Comparison of ENCODE assay signal across 25 cellular contexts in genomic region chr22:26786398-26786797, GRCh38.
DNase-seq lines count a peak whose midpoint lies in the region; ATAC-seq, FAIRE-seq and TF ChIP-seq lines count a peak whose summit lies in the region.
"Had no signal": no experiment of that assay in that cellular context is flagged by ENCODE, and none has a peak within 500 bp of the region (broad histone marks: within the 10 kb centered on the region; RNA-seq: fewer than 3 reads in every experiment).

No MANE protein-coding gene starts in this region.

- intact Hi-C loops in activated B cell treated with CpG ODN at 0.5 μM for 24 hours (cut with micrococcal nuclease): no loop called here

- H3K79me2 ChIP-seq in DOHH2 (ENCODE audit: control insufficient read depth, low read length): no peaks in the 10 kb centered on the region

- peaks cover 6% of the 10 kb centered on the region for H3K4me1 Mint-ChIP-seq in activated B cell treated with CpG ODN at 0.5 μM for 24 hours

- FAIRE-seq in urothelium cell line (lab: Jason Lieb, UNC): peak; percentile 13
- FAIRE-seq: A549, RCC 7860 had no signal

- H3K27me3 Mint-ChIP-seq in activated B cell treated with CpG ODN at 0.5 μM for 24 hours: no peaks in the 10 kb centered on the region

- H3K9me3 ChIP-seq in DOHH2 (ENCODE audit: control insufficient read depth, insufficient read depth, low read length): no peaks in the 10 kb centered on the region
- H3K9me3 ChIP-seq: A549, MG63 had no signal

- no peaks in the 10 kb centered on the region for H3F3A ChIP-seq in DOHH2 (ENCODE audit: control insufficient read depth, insufficient read depth)

- no peaks in the 10 kb centered on the region for H3K27me3 ChIP-seq in DOHH2 (ENCODE audit: control insufficient read depth, low read length)
- H3K27me3 ChIP-seq: MG63 had no signal

- no peak overlapping the region for H3K27ac ChIP-seq in DOHH2 (ENCODE audit: low read depth, low read length)
- H3K27ac ChIP-seq: A549, SK-N-MC had no signal

- CTCF ChIA-PET in HEK293T (lab: Yijun Ruan, JAX): interaction anchor here (0.5 kb wide), 1 partner anchor 767 kb away, joined by 3 read pairs; no protein-coding TSS in a partner anchor
- CTCF ChIA-PET in activated B cell treated with CpG ODN at 0.5 μM for 24 hours (lab: Charles Lee): no interaction called here

- H3K9me2 ChIP-seq in DOHH2 (replicated peaks; ENCODE audit: control insufficient read depth, low read length): no peaks in the 10 kb centered on the region

- H3K4me3 ChIP-seq in DOHH2 (ENCODE audit: low read length): no peak overlapping the region
- H3K4me3 ChIP-seq: A549, MG63, SK-N-MC had no signal

- H3K9me3 Mint-ChIP-seq in activated B cell treated with CpG ODN at 0.5 μM for 24 hours: peaks cover 4% of the 10 kb centered on the region
- no peaks in the 10 kb centered on the region for H3K9me3 Mint-ChIP-seq in activated naive CD4-positive, alpha-beta T cell treated with anti-CD3 and anti-CD28 coated beads, Interleukin-2, amount 50 U/mL, for 72 hours
- H3K9me3 Mint-ChIP-seq: CD14-positive monocyte; CD8-positive, alpha-beta memory T cell had no signal

- TF ChIP-seq CTCF in DOHH2 (IDR thresholded peaks at IDR 0.05; ENCODE audit: low read depth, low read length, poor library complexity, severe bottlenecking): no peak
- no peak for TF ChIP-seq CTCF in activated B cell treated with CpG ODN at 0.5 μM for 24 hours (IDR thresholded peaks at IDR 0.05)

- peak overlapping the region; percentile 24 for H3K4me2 ChIP-seq in DOHH2 (ENCODE audit: low read length)
- H3K4me2 ChIP-seq: A549 had no signal

- DNase-seq in HEK293T (ENCODE audit: extremely low spot score): no peak
- no peak for DNase-seq in activated B cell treated with CpG ODN at 0.5 μM for 24 hours
- no peak for DNase-seq in urothelium cell line (ENCODE audit: low spot score)
- no peak for DNase-seq in DMS53 (lab: John Stamatoyannopoulos, UW)
- DNase-seq in UCSD-AML1 (lab: John Stamatoyannopoulos, UW; ENCODE audit: unreplicated experiment): no peak
- no peak for DNase-seq in activated naive CD4-positive, alpha-beta T cell treated with anti-CD3 and anti-CD28 coated beads, Interleukin-2, amount 50 U/mL, for 72 hours (ENCODE audit: low spot score in 2 of 2)
- DNase-seq: CD8-positive, alpha-beta memory T cell; DMS 273 treated with DMSO at 0.1 percent for 48 hours; DND-41; GOT3; MG63; NCI-H1048; NCI-H1417; NCI-H1694; NCI-H2029 treated with DMSO at 0.1 percent for 48 hours; NCI-H2227 treated with DMSO at 0.1 percent for 48 hours; NCI-H526 treated with DMSO at 0.1 percent for 48 hours; OCI-M1; SIG-M5 had no signal

- no peak overlapping the region for H3K4me3 Mint-ChIP-seq in activated B cell treated with CpG ODN at 0.5 μM for 24 hours
- H3K4me3 Mint-ChIP-seq: CD14-positive monocyte; CD8-positive, alpha-beta memory T cell had no signal

- POLR2A ChIA-PET in HEK293T (lab: Yijun Ruan, JAX) (no interaction called here), activated B cell treated with CpG ODN at 0.5 μM for 24 hours (lab: Charles Lee) (no interaction called here)

- H4K20me1 ChIP-seq in DOHH2 (ENCODE audit: control insufficient read depth, insufficient read depth, low read depth, low read length): no peaks in the 10 kb centered on the region

- H3K4me1 ChIP-seq in DOHH2 (ENCODE audit: control insufficient read depth, low read length): peaks cover 15% of the 10 kb centered on the region
- H3K4me1 ChIP-seq: A549 had no signal

- H3K36me3 ChIP-seq in DOHH2 (ENCODE audit: control insufficient read depth, low read length): no peaks in the 10 kb centered on the region
- H3K36me3 ChIP-seq: MG63 had no signal

- H3K27ac Mint-ChIP-seq in activated B cell treated with CpG ODN at 0.5 μM for 24 hours: peak overlapping the region; percentile 24
- no peak overlapping the region for H3K27ac Mint-ChIP-seq in activated naive CD4-positive, alpha-beta T cell treated with anti-CD3 and anti-CD28 coated beads, Interleukin-2, amount 50 U/mL, for 72 hours

- peaks cover 82% of the 10 kb centered on the region for H3K36me3 Mint-ChIP-seq in activated B cell treated with CpG ODN at 0.5 μM for 24 hours (ENCODE audit: low read depth)
- H3K36me3 Mint-ChIP-seq in activated naive CD4-positive, alpha-beta T cell treated with anti-CD3 and anti-CD28 coated beads, Interleukin-2, amount 50 U/mL, for 72 hours: peaks cover 9 to 18% of the 10 kb centered on the region in 2 donors

- no peak for ATAC-seq in activated B cell treated with CpG ODN at 0.5 μM for 24 hours (ENCODE audit: low read depth)
- ATAC-seq in activated naive CD4-positive, alpha-beta T cell treated with anti-CD3 and anti-CD28 coated beads, Interleukin-2, amount 50 U/mL, for 72 hours: no peak
- ATAC-seq: A549, HCT116 had no signal

TF ChIP-seq in HEK293T, 16 proteins besides CTCF, POLR2A, EP300 and RAD21:
- no peak for TF ChIP-seq LEF1 (IDR thresholded peaks at IDR 0.05; ENCODE audit: borderline replicate concordance)
- TF ChIP-seq ZNF384 (IDR thresholded peaks at IDR 0.05): no peak
- TF ChIP-seq ELF4 (IDR thresholded peaks at IDR 0.05): peak; percentile 86
- no peak for TF ChIP-seq L3MBTL2 (conservative IDR thresholded peaks at IDR 0.05)
- no peak for TF ChIP-seq SP1 (IDR thresholded peaks at IDR 0.05)
- TF ChIP-seq FOXK2 (IDR thresholded peaks at IDR 0.05): no peak
